ENCODE assay signal across 8 cellular contexts in genomic region chr1:11806307-11806936, GRCh38. TPM values are rescaled to one million over a fixed set of nuclear protein-coding genes. Genes with fewer than 3 reads are reported as not detected.
DNase-seq lines count a peak whose midpoint lies in the region; ATAC-seq and TF ChIP-seq lines count a peak whose summit lies in the region.

No MANE protein-coding gene starts in this region.

- H3K4me1 ChIP-seq in DOHH2 (ENCODE audit: control insufficient read depth, low read length) (peaks cover 76% of the 10 kb centered on the region), neutrophil (ENCODE audit: control insufficient read depth in 1 of 2, insufficient read depth in 1 of 2, low read depth in 1 of 2, low read length in 1 of 2) (peaks cover 38 to 48% of the 10 kb centered on the region in 2 experiments)

- H3K27ac ChIP-seq in DOHH2 (ENCODE audit: low read depth, low read length) (peak overlapping the region; percentile 82), VCaP (peak overlapping the region; percentile 95), neutrophil (peak overlapping the region; percentile 87)

- peak overlapping the region; percentile 100 for H3K4me2 ChIP-seq in DOHH2 (ENCODE audit: low read length)

- TF ChIP-seq CTCF in DOHH2 (IDR thresholded peaks at IDR 0.05; ENCODE audit: low read depth, low read length, poor library complexity, severe bottlenecking) (no peak), VCaP (conservative IDR thresholded peaks at IDR 0.05) (no peak), fibroblast of villous mesenchyme (IDR thresholded peaks at IDR 0.05; ENCODE audit: insufficient read depth, low read depth, low read length) (no peak), neutrophil (IDR thresholded peaks at IDR 0.05) (no peak), GM20000 (IDR thresholded peaks at IDR 0.05; ENCODE audit: extremely low read depth, missing control alignments) (no peak)

- DNase-seq in fibroblast of villous mesenchyme (ENCODE audit: low read depth) (peak; percentile 36), GM20000 (ENCODE audit: low spot score) (no peak), DMS153 treated with DMSO at 0.1 percent for 48 hours (lab: John Stamatoyannopoulos, UW; ENCODE audit: unreplicated experiment) (no peak)

- H4K20me1 ChIP-seq in DOHH2 (ENCODE audit: control insufficient read depth, insufficient read depth, low read depth, low read length): peaks cover 13% of the 10 kb centered on the region; the same call in 1 of the 2 replicates

- H3K79me2 ChIP-seq in DOHH2 (ENCODE audit: control insufficient read depth, low read length): peaks cover 89% of the 10 kb centered on the region

- no peaks in the 10 kb centered on the region for H3K9me2 ChIP-seq in DOHH2 (replicated peaks; ENCODE audit: control insufficient read depth, low read length)

- H3K36me3 ChIP-seq in DOHH2 (ENCODE audit: control insufficient read depth, low read length) (peaks cover 76% of the 10 kb centered on the region), neutrophil (peaks cover 2% of the 10 kb centered on the region)

- peak; percentile 37 for ATAC-seq in GM19438 (IDR thresholded peaks at IDR 0.05; ENCODE audit: low read depth, unreplicated experiment)
- ATAC-seq in HG03442 (IDR thresholded peaks at IDR 0.05; ENCODE audit: unreplicated experiment): peak; percentile 28

- no peaks in the 10 kb centered on the region for H3K9me3 ChIP-seq in DOHH2 (ENCODE audit: control insufficient read depth, insufficient read depth, low read length)
- no peaks in the 10 kb centered on the region for H3K9me3 ChIP-seq in neutrophil

- H3K27me3 ChIP-seq in DOHH2 (ENCODE audit: control insufficient read depth, low read length) (no peaks in the 10 kb centered on the region), neutrophil (no peaks in the 10 kb centered on the region)

- H3K4me3 ChIP-seq in DOHH2 (ENCODE audit: low read length): peak overlapping the region; percentile 97
- peak overlapping the region; percentile 89 for H3K4me3 ChIP-seq in fibroblast of villous mesenchyme (ENCODE audit: low read depth, low read length)
- H3K4me3 ChIP-seq in neutrophil (ENCODE audit: low read depth in 1 of 2, low read length in 1 of 2): peak overlapping the region; percentile 88 to 91

- H3F3A ChIP-seq in DOHH2 (ENCODE audit: control insufficient read depth, insufficient read depth): peaks cover 5% of the 10 kb centered on the region

RNA-seq across cellular contexts. Expression of gene CLCN6, which starts 0.4 kb away (rescaled TPM):
- 18.6 and 19.0 TPM in 2 replicates for total RNA-seq in fibroblast of villous mesenchyme

RNA-seq across cellular contexts. Expression of gene MTHFR, which starts 0.7 kb away (rescaled TPM):
- 21.6 and 23.5 TPM in 2 replicates for total RNA-seq in fibroblast of villous mesenchyme

RNA-seq across cellular contexts. Expression of gene NPPA, which starts 41.2 kb away (rescaled TPM):
- 0.32 TPM in 1 of 2 replicates, not detected in the other for total RNA-seq in fibroblast of villous mesenchyme

RNA-seq across cellular contexts. Expression of gene C1orf167, which starts 44.4 kb away (rescaled TPM):
- total RNA-seq in fibroblast of villous mesenchyme: under 0.01 TPM in 1 of 2 replicates, not detected in the other

RNA-seq across cellular contexts. Expression of gene NPPB, which starts 52.3 kb away (rescaled TPM):
- 3.9 and 4.7 TPM in 2 replicates for total RNA-seq in fibroblast of villous mesenchyme
